In genomic region chr19:54530866-54531265, GRCh38 we compare ENCODE assay signal across 19 cellular contexts.
"Had no signal": no experiment of that assay in that cellular context is flagged by ENCODE, and none has a peak within 500 bp of the region (broad histone marks: within the 10 kb centered on the region; RNA-seq: fewer than 3 reads in every experiment).

No MANE protein-coding gene starts in this region.

- FAIRE-seq: RCC 7860 had no signal

- DNase-seq: activated CD4-positive, alpha-beta T cell treated with anti-CD3 and anti-CD28 coated beads for 4 hours; activated CD8-positive, alpha-beta memory T cell treated with anti-CD3 and anti-CD28 coated beads, Interleukin-2, amount 10 ng/mL, durations not matched to agents 7 days and 5 days; activated effector memory CD4-positive, alpha-beta T cell treated with Interleukin-2 at 50 U/mL for 16 hours; activated naive CD4-positive, alpha-beta T cell; activated T-cell treated with anti-CD3 and anti-CD28 coated beads, Interleukin-2, amount 50 U/mL, for 24 hours; aorta; caudate nucleus; colonic mucosa; Kasumi-1; NCI-H1092; NCI-H1417; NCI-H1694; NCI-H2081; NCI-H2227 treated with DMSO at 0.1 percent for 48 hours; NCI-H446 treated with DMSO at 0.1 percent for 48 hours; NCI-H774; PC-3 had no signal

- ATAC-seq: activated CD4-positive, CD25-positive, alpha-beta regulatory T cell treated with anti-CD3 and anti-CD28 coated beads, Interleukin-2, amount 50 U/mL, for 24 hours; activated CD8-positive, alpha-beta memory T cell treated with anti-CD3 and anti-CD28 coated beads, Interleukin-2, amount 10 ng/mL, durations not matched to agents 7 days and 5 days; PC-3 had no signal
